ENCODE assay signal across 24 cellular contexts in genomic region chr16:84830765-84831384, GRCh38. TPM values are rescaled to one million over a fixed set of nuclear protein-coding genes. Genes with fewer than 3 reads are reported as not detected.
DNase-seq lines count a peak whose midpoint lies in the region; ATAC-seq and TF ChIP-seq lines count a peak whose summit lies in the region.
"Had no signal": no experiment of that assay in that cellular context is flagged by ENCODE, and none has a peak within 500 bp of the region (broad histone marks: within the 10 kb centered on the region; RNA-seq: fewer than 3 reads in every experiment).

No MANE protein-coding gene starts in this region.

- no peaks in the 10 kb centered on the region for H3K9me3 ChIP-seq in gastroesophageal sphincter
- H3K9me3 ChIP-seq in skeletal muscle satellite cell (replicated peaks; ENCODE audit: low read length): no peaks in the 10 kb centered on the region
- H3K9me3 ChIP-seq in uterus: no peaks in the 10 kb centered on the region
- H3K9me3 ChIP-seq: SK-N-SH had no signal

- peak; percentile 33 for DNase-seq in amniotic epithelial cell (ENCODE audit: low read depth)
- no peak for DNase-seq in uterus
- no peak for DNase-seq in natural killer cell treated with Interleukin-12 subunit alpha and Interleukin-12 subunit beta and Interleukin-15 and Interleukin-18, amount 100 ng/mL, for 72 hours (ENCODE audit: low spot score)
- DNase-seq in activated T-cell treated with anti-CD3 and anti-CD28 coated beads, Interleukin-2, amount 50 U/mL, for 24 hours: no peak
- no peak for DNase-seq in activated CD4-positive, alpha-beta T cell treated with anti-CD3 and anti-CD28 coated beads, Interleukin-2, amount 10 ng/mL, durations not matched to agents 24 days and 14 days
- DNase-seq: activated effector memory CD4-positive, alpha-beta T cell treated with anti-CD3 and anti-CD28 coated beads, Interleukin-2, amount 50 U/mL, for 16 hours; CD4-positive, alpha-beta memory T cell; H9; KBM-7; left ventricle myocardium superior; MM.1S; NCI-H1436; NCI-H2171 treated with DMSO at 0.1 percent for 48 hours; NCI-H526 treated with DMSO at 0.1 percent for 48 hours; SK-N-SH; stimulated activated CD4-positive, alpha-beta T cell treated with anti-CD3 and anti-CD28 coated beads, Interleukin-2, amount 100 ng/mL, for 48 hours; stimulated activated naive B cell treated with anti-CD40 and anti-IgM and Interleukin-4, amounts not matched to agents 10 μg/mL and 1 μg/mL and 100 μg/mL, for 72 hours; WERI-Rb-1 had no signal

- peaks cover 0 to 6% of the 10 kb centered on the region in 2 donors for H3K27me3 Mint-ChIP-seq in natural killer cell treated with Interleukin-12 subunit alpha and Interleukin-12 subunit beta and Interleukin-15 and Interleukin-18, amount 100 ng/mL, for 72 hours
- H3K27me3 Mint-ChIP-seq in activated T-cell treated with anti-CD3 and anti-CD28 coated beads, Interleukin-2, amount 50 U/mL, for 24 hours: peaks cover 16% of the 10 kb centered on the region
- peaks cover 9% of the 10 kb centered on the region for H3K27me3 Mint-ChIP-seq in activated CD4-positive, alpha-beta T cell treated with anti-CD3 and anti-CD28 coated beads, Interleukin-2, amount 10 ng/mL, durations not matched to agents 24 days and 14 days

- H3K4me1 Mint-ChIP-seq in natural killer cell treated with Interleukin-12 subunit alpha and Interleukin-12 subunit beta and Interleukin-15 and Interleukin-18, amount 100 ng/mL, for 72 hours (ENCODE audit: low read depth in 2 of 2): no peaks in the 10 kb centered on the region
- H3K4me1 Mint-ChIP-seq in activated T-cell treated with anti-CD3 and anti-CD28 coated beads, Interleukin-2, amount 50 U/mL, for 24 hours (ENCODE audit: low read depth): no peaks in the 10 kb centered on the region
- H3K4me1 Mint-ChIP-seq in activated CD4-positive, alpha-beta T cell treated with anti-CD3 and anti-CD28 coated beads, Interleukin-2, amount 10 ng/mL, durations not matched to agents 24 days and 14 days: no peaks in the 10 kb centered on the region
- H3K4me1 Mint-ChIP-seq: CD4-positive, alpha-beta memory T cell; stimulated activated naive B cell treated with anti-CD40 and anti-IgM and Interleukin-4, amounts not matched to agents 10 μg/mL and 1 μg/mL and 100 μg/mL, for 72 hours had no signal

- H3K27ac Mint-ChIP-seq in natural killer cell treated with Interleukin-12 subunit alpha and Interleukin-12 subunit beta and Interleukin-15 and Interleukin-18, amount 100 ng/mL, for 72 hours: no peak overlapping the region
- H3K27ac Mint-ChIP-seq in activated T-cell treated with anti-CD3 and anti-CD28 coated beads, Interleukin-2, amount 50 U/mL, for 24 hours: no peak overlapping the region
- H3K27ac Mint-ChIP-seq in activated CD4-positive, alpha-beta T cell treated with anti-CD3 and anti-CD28 coated beads, Interleukin-2, amount 10 ng/mL, durations not matched to agents 24 days and 14 days: no peak overlapping the region
- H3K27ac Mint-ChIP-seq: CD4-positive, alpha-beta memory T cell; neural progenitor cell; stimulated activated naive B cell treated with anti-CD40 and anti-IgM and Interleukin-4, amounts not matched to agents 10 μg/mL and 1 μg/mL and 100 μg/mL, for 72 hours; T-helper 2 cell treated with Interferon-gamma antibody and Interleukin-4, amounts not matched to agents 5 μg/mL and 100 μg/mL, for 36 hours had no signal

- intact Hi-C loops in uterus (cut with DNase I; ENCODE audit: low total_unique reads): no loop called here
- intact Hi-C loops in activated CD4-positive, alpha-beta T cell treated with anti-CD3 and anti-CD28 coated beads, Interleukin-2, amount 10 ng/mL, durations not matched to agents 24 days and 14 days (cut with micrococcal nuclease): no loop called here

- TF ChIP-seq CTCF in gastroesophageal sphincter (IDR thresholded peaks at IDR 0.05) (no peak), uterus (IDR thresholded peaks at IDR 0.05) (no peak)

- TF ChIP-seq POLR2A in gastroesophageal sphincter (IDR thresholded peaks at IDR 0.05) (no peak), uterus (IDR thresholded peaks at IDR 0.05) (no peak)

- H3K36me3 Mint-ChIP-seq in natural killer cell treated with Interleukin-12 subunit alpha and Interleukin-12 subunit beta and Interleukin-15 and Interleukin-18, amount 100 ng/mL, for 72 hours: no peaks in the 10 kb centered on the region
- no peaks in the 10 kb centered on the region for H3K36me3 Mint-ChIP-seq in activated T-cell treated with anti-CD3 and anti-CD28 coated beads, Interleukin-2, amount 50 U/mL, for 24 hours (ENCODE audit: low read depth)
- H3K36me3 Mint-ChIP-seq in activated CD4-positive, alpha-beta T cell treated with anti-CD3 and anti-CD28 coated beads, Interleukin-2, amount 10 ng/mL, durations not matched to agents 24 days and 14 days (ENCODE audit: low read depth): no peaks in the 10 kb centered on the region
- H3K36me3 Mint-ChIP-seq: brain; neural progenitor cell; stimulated activated naive B cell treated with anti-CD40 and anti-IgM and Interleukin-4, amounts not matched to agents 10 μg/mL and 1 μg/mL and 100 μg/mL, for 72 hours had no signal

- H3K9me3 Mint-ChIP-seq in natural killer cell treated with Interleukin-12 subunit alpha and Interleukin-12 subunit beta and Interleukin-15 and Interleukin-18, amount 100 ng/mL, for 72 hours: no peaks in the 10 kb centered on the region
- H3K9me3 Mint-ChIP-seq in activated T-cell treated with anti-CD3 and anti-CD28 coated beads, Interleukin-2, amount 50 U/mL, for 24 hours: no peaks in the 10 kb centered on the region
- no peaks in the 10 kb centered on the region for H3K9me3 Mint-ChIP-seq in activated CD4-positive, alpha-beta T cell treated with anti-CD3 and anti-CD28 coated beads, Interleukin-2, amount 10 ng/mL, durations not matched to agents 24 days and 14 days
- H3K9me3 Mint-ChIP-seq: H9; neural progenitor cell; stimulated activated naive B cell treated with anti-CD40 and anti-IgM and Interleukin-4, amounts not matched to agents 10 μg/mL and 1 μg/mL and 100 μg/mL, for 72 hours; T-helper 2 cell treated with Interferon-gamma antibody and Interleukin-4, amounts not matched to agents 5 μg/mL and 100 μg/mL, for 36 hours had no signal

- no peak for ATAC-seq in gastroesophageal sphincter
- no peak for ATAC-seq in natural killer cell treated with Interleukin-12 subunit alpha and Interleukin-12 subunit beta and Interleukin-15 and Interleukin-18, amount 100 ng/mL, for 72 hours
- ATAC-seq: left ventricle myocardium superior; stimulated activated naive B cell treated with anti-CD40 and anti-IgM and Interleukin-4, amounts not matched to agents 10 μg/mL and 1 μg/mL and 100 μg/mL, for 72 hours had no signal

- H3K4me1 ChIP-seq in gastroesophageal sphincter (peaks cover 19 to 98% (median 71%) of the 10 kb centered on the region in 3 donors), skeletal muscle satellite cell (ENCODE audit: control insufficient read depth, insufficient read depth, low read length) (peaks cover 90% of the 10 kb centered on the region), uterus (peaks cover 28 to 57% of the 10 kb centered on the region in 2 donors)

- peak overlapping the region; percentile 89 for H3K9ac ChIP-seq in skeletal muscle satellite cell (ENCODE audit: low read depth, low read length)
- H3K9ac ChIP-seq: neural progenitor cell, SK-N-SH had no signal

- no peak overlapping the region for H3K4me3 Mint-ChIP-seq in natural killer cell treated with Interleukin-12 subunit alpha and Interleukin-12 subunit beta and Interleukin-15 and Interleukin-18, amount 100 ng/mL, for 72 hours
- no peak overlapping the region for H3K4me3 Mint-ChIP-seq in activated T-cell treated with anti-CD3 and anti-CD28 coated beads, Interleukin-2, amount 50 U/mL, for 24 hours
- H3K4me3 Mint-ChIP-seq in activated CD4-positive, alpha-beta T cell treated with anti-CD3 and anti-CD28 coated beads, Interleukin-2, amount 10 ng/mL, durations not matched to agents 24 days and 14 days: no peak overlapping the region
- H3K4me3 Mint-ChIP-seq: brain; CD4-positive, alpha-beta memory T cell; H9; neural progenitor cell; stimulated activated naive B cell treated with anti-CD40 and anti-IgM and Interleukin-4, amounts not matched to agents 10 μg/mL and 1 μg/mL and 100 μg/mL, for 72 hours; T-helper 2 cell treated with Interferon-gamma antibody and Interleukin-4, amounts not matched to agents 5 μg/mL and 100 μg/mL, for 36 hours had no signal

- no peaks in the 10 kb centered on the region for H3K36me3 ChIP-seq in gastroesophageal sphincter
- H3K36me3 ChIP-seq in skeletal muscle satellite cell (ENCODE audit: insufficient read depth, low read length): no peaks in the 10 kb centered on the region
- no peaks in the 10 kb centered on the region for H3K36me3 ChIP-seq in uterus
- H3K36me3 ChIP-seq: neural progenitor cell, WERI-Rb-1 had no signal

- no peaks in the 10 kb centered on the region for H3K27me3 ChIP-seq in gastroesophageal sphincter
- no peaks in the 10 kb centered on the region for H3K27me3 ChIP-seq in skeletal muscle satellite cell (ENCODE audit: control insufficient read depth, insufficient read depth, low read length)
- no peaks in the 10 kb centered on the region for H3K27me3 ChIP-seq in uterus
- H3K27me3 ChIP-seq: neural progenitor cell had no signal

- H3K27ac ChIP-seq in gastroesophageal sphincter (peak overlapping the region; percentile 92 to 99 (median 97)), uterus (peak overlapping the region; percentile 94 to 99)
- H3K27ac ChIP-seq: neural progenitor cell, RWPE1, WERI-Rb-1 had no signal

- WGBS in gastroesophageal sphincter (ENCODE audit: low coverage in 1 of 2), 2 donors: 80 to 84% methylated on average over 4 to 6 of the region's 13 CpGs

- no peak overlapping the region for H3K4me2 ChIP-seq in skeletal muscle satellite cell (ENCODE audit: low read length)
- H3K4me2 ChIP-seq: neural progenitor cell, SK-N-SH had no signal

- no peak overlapping the region for H3K4me3 ChIP-seq in gastroesophageal sphincter
- no peak overlapping the region for H3K4me3 ChIP-seq in skeletal muscle satellite cell (ENCODE audit: low read length)
- H3K4me3 ChIP-seq in uterus: no peak overlapping the region
- H3K4me3 ChIP-seq: neural progenitor cell had no signal

- no peak for TF ChIP-seq EP300 in gastroesophageal sphincter (IDR thresholded peaks at IDR 0.05)

RNA-seq across cellular contexts. Expression of gene CRISPLD2, which starts 11.1 kb away (rescaled TPM):
- total RNA-seq in gastroesophageal sphincter (100 to 1,000 TPM; 174 to 411 (median 219) TPM), uterus (100 to 1,000 TPM; 108 to 441 (median 190) TPM)
- 26.4 and 46.7 TPM in 2 replicates for total RNA-seq in skeletal muscle satellite cell (2012; rRNA removed)
- total RNA-seq in natural killer cell treated with Interleukin-12 subunit alpha and Interleukin-12 subunit beta and Interleukin-15 and Interleukin-18, amount 100 ng/mL, for 72 hours: 1 to 10 TPM in 1 of 2 donors, under 1 TPM in 1; 0.43 to 1.7 TPM
- total RNA-seq in activated CD4-positive, alpha-beta T cell treated with anti-CD3 and anti-CD28 coated beads, Interleukin-2, amount 10 ng/mL, durations not matched to agents 24 days and 14 days: 0.19 and 0.26 TPM in 2 replicates

Comparison
In these comparisons a context has a peak if more than half of its experiments do, and no peak if none do; other contexts are left out.
1. RNA of gene CRISPLD2, which starts 11.1 kb away (total RNA-seq): 174 to 411 TPM in gastroesophageal sphincter and 108 to 441 TPM in uterus; 0.43 to 1.7 TPM in natural killer cell treated with Interleukin-12 subunit alpha and Interleukin-12 subunit beta and Interleukin-15 and Interleukin-18, amount 100 ng/mL, for 72 hours and 0.19 to 0.26 TPM in activated CD4-positive, alpha-beta T cell treated with anti-CD3 and anti-CD28 coated beads, Interleukin-2, amount 10 ng/mL, durations not matched to agents 24 days and 14 days; every median in the first group is over 10 times any median in the second.